Comparison of ENCODE assay signal across 8 cellular contexts in the genomic region with DNA sequence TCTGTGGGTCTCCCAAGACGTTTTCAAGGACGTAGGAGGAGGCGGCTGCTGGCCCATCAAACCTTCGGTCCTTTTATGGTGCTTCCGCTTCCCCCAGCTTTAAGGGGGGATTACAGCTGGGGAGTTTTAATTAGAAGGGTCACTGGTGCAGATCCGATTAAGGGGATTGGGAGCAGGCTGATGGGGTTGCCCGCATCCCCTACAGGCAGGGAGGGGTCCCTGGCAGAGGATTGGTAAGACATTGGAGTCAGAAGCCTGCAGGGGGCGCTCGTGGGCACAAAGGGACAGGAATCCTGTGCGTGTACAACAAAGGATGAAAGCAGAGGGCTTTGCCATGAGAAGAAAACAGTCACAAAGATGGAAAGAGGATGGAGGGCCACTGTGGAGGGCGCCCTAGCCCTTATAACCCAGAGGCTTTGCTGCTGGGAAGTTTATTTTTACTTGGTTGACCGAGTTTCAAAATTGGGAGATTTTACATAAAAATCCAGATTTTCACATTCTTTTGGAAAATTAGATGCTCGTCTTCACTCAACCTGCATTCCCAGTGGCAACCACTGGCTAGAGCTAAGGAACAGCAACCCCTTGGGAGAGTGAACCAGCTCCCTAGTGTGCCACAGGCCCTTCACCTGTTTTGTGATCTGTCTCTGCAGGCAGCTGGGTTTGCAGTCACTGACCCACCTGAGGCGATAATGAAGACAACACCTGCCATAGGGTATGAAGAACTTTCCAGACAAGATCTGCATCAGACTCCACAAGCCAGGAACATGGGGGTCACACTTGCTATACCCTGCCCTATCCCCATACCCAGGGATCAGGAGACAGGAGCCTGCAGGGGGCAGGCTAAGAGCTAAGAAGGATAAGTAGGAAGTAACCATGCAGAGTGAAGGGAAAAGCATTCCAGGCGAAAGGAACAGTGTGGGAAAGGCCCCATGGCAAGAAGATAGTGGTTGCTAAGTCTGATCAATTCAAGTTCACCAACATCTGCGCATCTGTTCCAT.
DNase-seq lines count a peak whose midpoint lies in the region; ATAC-seq and TF ChIP-seq lines count a peak whose summit lies in the region.

No MANE protein-coding gene starts in this region.

- H3K27me3 Mint-ChIP-seq in neural crest cell (ENCODE audit: low read depth) = peaks cover 6% of the 10 kb centered on the region

- H3K36me3 Mint-ChIP-seq in neural crest cell (ENCODE audit: low read depth) = no peaks in the 10 kb centered on the region

- H3K27me3 ChIP-seq in BJ (ENCODE audit: control insufficient read depth, insufficient read depth, low read length) = peaks cover 3% of the 10 kb centered on the region; the same call in 1 of the 2 replicates
- no peaks in the 10 kb centered on the region for H3K27me3 ChIP-seq in NT2/D1 (ENCODE audit: insufficient read depth, insufficient read length)
- no peaks in the 10 kb centered on the region for H3K27me3 ChIP-seq in esophagus squamous epithelium

- WGBS in esophagus squamous epithelium, 2 donors = 44 to 52% methylated on average over 14 to 15 of the region's 16 CpGs

- no peak overlapping the region for H3K9ac ChIP-seq in NT2/D1 (ENCODE audit: insufficient read length, low read depth)

- peak overlapping the region in 3 of 4 donors; percentile 13 to 38 (median 37) for H3K27ac ChIP-seq in esophagus squamous epithelium

- no peak overlapping the region for H3K4me3 Mint-ChIP-seq in neural crest cell

- H3K9me3 ChIP-seq in NT2/D1 (ENCODE audit: insufficient read depth, low read length) (peaks cover 5% of the 10 kb centered on the region; the same call in 1 of the 2 replicates), esophagus squamous epithelium (no peaks in the 10 kb centered on the region)

- ATAC-seq in GM18519 (IDR thresholded peaks at IDR 0.05; ENCODE audit: low FRiP score, unreplicated experiment) = no peak

- intact Hi-C loops in esophagus squamous epithelium (cut with DNase I) = loop anchor here (10.0 kb wide), 1 partner anchor 100 kb away; the partner anchor contains the start of gene KCNB1

- H3K4me1 ChIP-seq in NT2/D1 (ENCODE audit: insufficient read depth, insufficient read length) (peaks cover 5% of the 10 kb centered on the region), esophagus squamous epithelium (peaks cover 4 to 41% (median 18%) of the 10 kb centered on the region in 3 donors)

- H3K36me3 ChIP-seq in BJ (ENCODE audit: control insufficient read depth, insufficient read depth, low read length) (no peaks in the 10 kb centered on the region), NT2/D1 (ENCODE audit: insufficient read depth, insufficient read length, low read length) (no peaks in the 10 kb centered on the region), esophagus squamous epithelium (no peaks in the 10 kb centered on the region)

- H3K4me3 ChIP-seq in BJ (ENCODE audit: low read depth, low read length) = no peak overlapping the region
- no peak overlapping the region for H3K4me3 ChIP-seq in HFF-Myc (replicated peaks; ENCODE audit: low read depth, low read length)
- H3K4me3 ChIP-seq in NT2/D1 (ENCODE audit: insufficient read length, low read depth) = no peak overlapping the region
- no peak overlapping the region for H3K4me3 ChIP-seq in esophagus squamous epithelium

- H3K4me1 Mint-ChIP-seq in neural crest cell = peaks cover 26% of the 10 kb centered on the region

- H3K27ac Mint-ChIP-seq in neural crest cell (ENCODE audit: unreplicated experiment) = no peak overlapping the region

- H3K9me3 Mint-ChIP-seq in neural crest cell = no peaks in the 10 kb centered on the region

- no peak for DNase-seq in BJ (ENCODE audit: low read depth)
- no peak for DNase-seq in HFF-Myc (ENCODE audit: extremely low read depth, low read depth)
- peak; percentile 83 for DNase-seq in NT2/D1 (ENCODE audit: low read depth, low spot score)
- peak; percentile 49 for DNase-seq in activated T-cell treated with anti-CD3 and anti-CD28 coated beads for 24 hours (ENCODE audit: low read depth)
- no peak for DNase-seq in esophagus squamous epithelium (lab: John Stamatoyannopoulos, UW)
- peak; percentile 95 for DNase-seq in neural crest cell (ENCODE audit: low read depth, low spot score)
- peak; percentile 36 for DNase-seq in stromal cell of bone marrow (ENCODE audit: low read depth)

- POLR2A ChIA-PET in BJ (lab: Charles Lee) = no interaction called here

- TF ChIP-seq CTCF in BJ (IDR thresholded peaks at IDR 0.05; ENCODE audit: insufficient read depth, low read depth, low read length) (peak; percentile 69), HFF-Myc (IDR thresholded peaks at IDR 0.05; ENCODE audit: low read depth, low read length, missing control alignments) (peak; percentile 82), esophagus squamous epithelium (IDR thresholded peaks at IDR 0.05) (peak in 5 of 6 experiments; percentile 42 to 71 (median 47)), neural crest cell (conservative IDR thresholded peaks at IDR 0.05) (peak; percentile 78)

- no peak for TF ChIP-seq POLR2A in esophagus squamous epithelium (IDR thresholded peaks at IDR 0.05)

- CTCF ChIA-PET in BJ (lab: Yijun Ruan, JAX) = interaction anchor here (0.7 to 4.7 kb wide), 26 partner anchors 10 to 250 kb away, joined by 3 to 41 read pairs (median 4); partner anchors contain the start of gene KCNB1

Comparison
In these comparisons a context has a peak if more than half of its experiments do, and no peak if none do; other contexts are left out.
1. DNase-seq: peak in NT2/D1 (single experiment), activated T-cell treated with anti-CD3 and anti-CD28 coated beads for 24 hours (single experiment), neural crest cell (single experiment) and stromal cell of bone marrow (single experiment); none in BJ (single experiment), HFF-Myc (single experiment) and esophagus squamous epithelium (single experiment).
2. Peak in every context shown above with its lines, with median percentiles within 50 percentile points of each other: CTCF ChIP-seq.